1 cellular context compared by ENCODE assay signal in genomic region chr9:25505644-25506043, GRCh38.
TF ChIP-seq lines count a peak whose summit lies in the region.

No MANE protein-coding gene starts in this region.

TF ChIP-seq in GM23338, 12 proteins besides CTCF, POLR2A, EP300 and RAD21 (continued from another document):
- TF ChIP-seq ZNF462 (CRISPR knock-in tag; IDR thresholded peaks at IDR 0.05) (no peak), EZH2 (IDR thresholded peaks at IDR 0.05; ENCODE audit: low read depth, unreplicated experiment) (no peak), NANOG (IDR thresholded peaks at IDR 0.05; ENCODE audit: borderline replicate concordance) (no peak), ZNF114 (CRISPR knock-in tag; IDR thresholded peaks at IDR 0.05) (no peak), JUNB (IDR thresholded peaks at IDR 0.05; ENCODE audit: unreplicated experiment) (no peak), STAT1 (IDR thresholded peaks at IDR 0.05; ENCODE audit: unreplicated experiment) (no peak), EZH2phosphoT487 (IDR thresholded peaks at IDR 0.05; ENCODE audit: unreplicated experiment) (no peak)
- TF ChIP-seq, protein P1, sequence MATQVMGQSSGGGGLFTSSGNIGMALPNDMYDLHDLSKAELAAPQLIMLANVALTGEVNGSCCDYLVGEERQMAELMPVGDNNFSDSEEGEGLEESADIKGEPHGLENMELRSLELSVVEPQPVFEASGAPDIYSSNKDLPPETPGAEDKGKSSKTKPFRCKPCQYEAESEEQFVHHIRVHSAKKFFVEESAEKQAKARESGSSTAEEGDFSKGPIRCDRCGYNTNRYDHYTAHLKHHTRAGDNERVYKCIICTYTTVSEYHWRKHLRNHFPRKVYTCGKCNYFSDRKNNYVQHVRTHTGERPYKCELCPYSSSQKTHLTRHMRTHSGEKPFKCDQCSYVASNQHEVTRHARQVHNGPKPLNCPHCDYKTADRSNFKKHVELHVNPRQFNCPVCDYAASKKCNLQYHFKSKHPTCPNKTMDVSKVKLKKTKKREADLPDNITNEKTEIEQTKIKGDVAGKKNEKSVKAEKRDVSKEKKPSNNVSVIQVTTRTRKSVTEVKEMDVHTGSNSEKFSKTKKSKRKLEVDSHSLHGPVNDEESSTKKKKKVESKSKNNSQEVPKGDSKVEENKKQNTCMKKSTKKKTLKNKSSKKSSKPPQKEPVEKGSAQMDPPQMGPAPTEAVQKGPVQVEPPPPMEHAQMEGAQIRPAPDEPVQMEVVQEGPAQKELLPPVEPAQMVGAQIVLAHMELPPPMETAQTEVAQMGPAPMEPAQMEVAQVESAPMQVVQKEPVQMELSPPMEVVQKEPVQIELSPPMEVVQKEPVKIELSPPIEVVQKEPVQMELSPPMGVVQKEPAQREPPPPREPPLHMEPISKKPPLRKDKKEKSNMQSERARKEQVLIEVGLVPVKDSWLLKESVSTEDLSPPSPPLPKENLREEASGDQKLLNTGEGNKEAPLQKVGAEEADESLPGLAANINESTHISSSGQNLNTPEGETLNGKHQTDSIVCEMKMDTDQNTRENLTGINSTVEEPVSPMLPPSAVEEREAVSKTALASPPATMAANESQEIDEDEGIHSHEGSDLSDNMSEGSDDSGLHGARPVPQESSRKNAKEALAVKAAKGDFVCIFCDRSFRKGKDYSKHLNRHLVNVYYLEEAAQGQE (IDR thresholded peaks at IDR 0.05; ENCODE audit: unreplicated experiment), result no peak
- TF ChIP-seq, protein P2, sequence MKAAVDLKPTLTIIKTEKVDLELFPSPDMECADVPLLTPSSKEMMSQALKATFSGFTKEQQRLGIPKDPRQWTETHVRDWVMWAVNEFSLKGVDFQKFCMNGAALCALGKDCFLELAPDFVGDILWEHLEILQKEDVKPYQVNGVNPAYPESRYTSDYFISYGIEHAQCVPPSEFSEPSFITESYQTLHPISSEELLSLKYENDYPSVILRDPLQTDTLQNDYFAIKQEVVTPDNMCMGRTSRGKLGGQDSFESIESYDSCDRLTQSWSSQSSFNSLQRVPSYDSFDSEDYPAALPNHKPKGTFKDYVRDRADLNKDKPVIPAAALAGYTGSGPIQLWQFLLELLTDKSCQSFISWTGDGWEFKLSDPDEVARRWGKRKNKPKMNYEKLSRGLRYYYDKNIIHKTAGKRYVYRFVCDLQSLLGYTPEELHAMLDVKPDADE (IDR thresholded peaks at IDR 0.05), result no peak
